Comparison of ENCODE assay signal across 29 cellular contexts in genomic region chr21:42679982-42680330, GRCh38. TPM values are rescaled to one million over a fixed set of nuclear protein-coding genes. Genes with fewer than 3 reads are reported as not detected.
DNase-seq lines count a peak whose midpoint lies in the region; FAIRE-seq and TF ChIP-seq lines count a peak whose summit lies in the region.
"Had no signal": no experiment of that assay in that cellular context is flagged by ENCODE, and none has a peak within 500 bp of the region (broad histone marks: within the 10 kb centered on the region; RNA-seq: fewer than 3 reads in every experiment).

No MANE protein-coding gene starts in this region.

- no peak for FAIRE-seq in kidney (lab: Jason Lieb, UNC)
- FAIRE-seq: A204.1, GM12878, GM12892, GM18507 had no signal

- H3K9me3 ChIP-seq in spleen (no peaks in the 10 kb centered on the region), kidney (ENCODE audit: control insufficient read depth in 1 of 2, low read length in 2 of 2) (no peaks in the 10 kb centered on the region)
- H3K9me3 ChIP-seq: BE2C, BLaER1 had no signal

- H3K4me3 Mint-ChIP-seq in nephron: no peak overlapping the region
- H3K4me3 Mint-ChIP-seq: CD14-positive monocyte; CD4-positive, CD25-positive, alpha-beta regulatory T cell; CD8-positive, alpha-beta memory T cell had no signal

- intact Hi-C loops in spleen (cut with DNase I; ENCODE audit: low total_unique reads) (no loop called here), kidney (cut with DNase I) (no loop called here)

- H3K4me3 ChIP-seq in H7 (ENCODE audit: insufficient read depth, low read depth, low read length) (no peak overlapping the region), spleen (no peak overlapping the region), kidney (ENCODE audit: low read length in 2 of 2) (no peak overlapping the region)
- H3K4me3 ChIP-seq: BLaER1, GM12878 had no signal

- H3K9ac ChIP-seq in kidney (ENCODE audit: low read length in 2 of 2): no peak overlapping the region
- H3K9ac ChIP-seq: BLaER1 had no signal

- H3K9me3 Mint-ChIP-seq in nephron: no peaks in the 10 kb centered on the region
- H3K9me3 Mint-ChIP-seq: CD4-positive, alpha-beta memory T cell; CD4-positive, CD25-positive, alpha-beta regulatory T cell; CD8-positive, alpha-beta memory T cell had no signal

- H3K27me3 ChIP-seq in H7 (ENCODE audit: control insufficient read depth, insufficient read depth, low read length) (no peaks in the 10 kb centered on the region), spleen (replicated peaks in 1 of 7) (peaks cover 0 to 44% (median 0%) of the 10 kb centered on the region in 7 donors)
- H3K27me3 ChIP-seq: BE2C had no signal

- DNase-seq in H7 (peak; percentile 67), spleen (peak; percentile 64), anterior cingulate cortex (lab: John Stamatoyannopoulos, UW) (no peak), occipital lobe (lab: John Stamatoyannopoulos, UW) (no peak), NCI-H524 treated with DMSO at 0.1 percent for 48 hours (lab: John Stamatoyannopoulos, UW) (no peak), kidney (no peak)
- DNase-seq: 8988T; ACHN; BE2C; C1 segment of cervical spinal cord; CD4-positive, alpha-beta memory T cell; CD4-positive, CD25-positive, alpha-beta regulatory T cell; COR-L47; DMS 273 treated with DMSO at 0.1 percent for 48 hours; DMS153; DMS53; DMS79; DND-41; EL; GDM1 had no signal

- H3K4me1 Mint-ChIP-seq in nephron: peaks cover 59% of the 10 kb centered on the region

- H3K27me3 Mint-ChIP-seq in nephron (ENCODE audit: low read depth): no peaks in the 10 kb centered on the region
- H3K27me3 Mint-ChIP-seq: CD4-positive, alpha-beta memory T cell; CD4-positive, CD25-positive, alpha-beta regulatory T cell had no signal

- H3K36me3 ChIP-seq in H7 (replicated peaks; ENCODE audit: control insufficient read depth, insufficient read depth, low read length): peaks cover 2% of the 10 kb centered on the region
- peaks cover 0 to 9% (median 0%) of the 10 kb centered on the region in 6 donors for H3K36me3 ChIP-seq in spleen
- peaks cover 0 to 4% of the 10 kb centered on the region in 2 donors for H3K36me3 ChIP-seq in kidney (ENCODE audit: control insufficient read depth in 1 of 2, insufficient read depth in 2 of 2, low read length in 2 of 2)
- H3K36me3 ChIP-seq: BE2C, BLaER1 had no signal

- H3K27ac ChIP-seq in VCaP (peak overlapping the region; percentile 100; the same call in 1 of the 2 replicates), spleen (no peak overlapping the region), kidney (ENCODE audit: low read depth in 2 of 2, low read length in 2 of 2) (no peak overlapping the region)
- H3K27ac ChIP-seq: BLaER1 had no signal

- H3K27ac Mint-ChIP-seq in nephron: peak overlapping the region in 2 of 3 experiments; percentile 75 to 85
- H3K27ac Mint-ChIP-seq: CD14-positive monocyte had no signal

- WGBS in spleen, 5 donors: 83 to 91% (median 85%) methylated on average over 9 of the region's 9 CpGs

- TF ChIP-seq CTCF in VCaP (conservative IDR thresholded peaks at IDR 0.05) (no peak), nephron (IDR thresholded peaks at IDR 0.05; ENCODE audit: unreplicated experiment in 3 of 3) (no peak), spleen (IDR thresholded peaks at IDR 0.05 in 8 of 11, conservative IDR thresholded peaks at IDR 0.05 in 3 of 11) (no peak), kidney (IDR thresholded peaks at IDR 0.05; ENCODE audit: borderline replicate concordance, extremely low read depth, insufficient read depth) (no peak)

- no peak for TF ChIP-seq POLR2A in spleen (IDR thresholded peaks at IDR 0.05)

- peaks cover 40% of the 10 kb centered on the region for H3K36me3 Mint-ChIP-seq in nephron (ENCODE audit: low read depth)
- H3K36me3 Mint-ChIP-seq: CD14-positive monocyte; CD4-positive, alpha-beta memory T cell; CD8-positive, alpha-beta memory T cell had no signal

- H3K4me1 ChIP-seq in spleen (peaks cover 0 to 55% (median 22%) of the 10 kb centered on the region in 6 donors), kidney (ENCODE audit: control insufficient read depth in 1 of 2, insufficient read depth in 1 of 2, low read depth in 1 of 2, low read length in 2 of 2) (peaks cover 0 to 2% of the 10 kb centered on the region in 2 donors)

RNA-seq across cellular contexts. Expression of gene PDE9A, which starts 26.5 kb away (rescaled TPM):
- 24.2 and 37.9 TPM in 2 replicates for total RNA-seq in H7 (2014; rRNA removed; shearing (Covaris generic))
- 10 to 100 TPM; 15.1 to 45.5 (median 24.9) TPM for total RNA-seq in spleen
- polyA plus RNA-seq in spleen: 10 to 100 TPM in 2 of 3 donors, 1 to 10 TPM in 1; 7.9 to 33.5 (median 18.2) TPM
- total RNA-seq in occipital lobe: 16.7 TPM
- 39.0 TPM for total RNA-seq in kidney
- 30.1 TPM for polyA plus RNA-seq in kidney (ENCODE audit: insufficient read depth, low read depth, low replicate concordance)

Comparison
In these comparisons a context has a peak if more than half of its experiments do, and no peak if none do; other contexts are left out.
1. DNase-seq: peak in H7 (single experiment) and spleen (single experiment); none in anterior cingulate cortex (0 of 58), occipital lobe (single experiment), NCI-H524 treated with DMSO at 0.1 percent for 48 hours (single experiment) and kidney (single experiment).